ENCODE assay signal across 15 cellular contexts in genomic region chr12:2409656-2410265, GRCh38.
DNase-seq lines count a peak whose midpoint lies in the region; ATAC-seq and TF ChIP-seq lines count a peak whose summit lies in the region.
"Had no signal": no experiment of that assay in that cellular context is flagged by ENCODE, and none has a peak within 500 bp of the region (broad histone marks: within the 10 kb centered on the region; RNA-seq: fewer than 3 reads in every experiment).

No MANE protein-coding gene starts in this region.

- no peak overlapping the region for H3K4me3 ChIP-seq in upper lobe of right lung
- H3K4me3 ChIP-seq: A549 had no signal

- H3K27ac ChIP-seq in upper lobe of right lung: no peak overlapping the region
- H3K27ac ChIP-seq: A549, C4-2B, HL-60 had no signal

- DNase-seq in cerebellar cortex (ENCODE audit: low spot score): peak; percentile 19
- DNase-seq in mesenteric fat pad (ENCODE audit: low spot score): peak; percentile 53
- peak in 6 of 10 donors; percentile 29 to 91 (median 64) for DNase-seq in posterior cingulate gyrus
- peak; percentile 48 for DNase-seq in upper lobe of right lung
- no peak for DNase-seq in NAMALWA (ENCODE audit: low spot score)
- DNase-seq in T-helper 9 cell: no peak
- DNase-seq in retina: no peak
- no peak for DNase-seq in NCI-H187 (lab: John Stamatoyannopoulos, UW)
- DNase-seq: BE2C; CD4-positive, alpha-beta memory T cell; DMS79 had no signal

- no peaks in the 10 kb centered on the region for H3K27me3 ChIP-seq in upper lobe of right lung
- H3K27me3 ChIP-seq: BE2C had no signal

- no peaks in the 10 kb centered on the region for H3K4me1 ChIP-seq in upper lobe of right lung
- H3K4me1 ChIP-seq: A549 had no signal

- TF ChIP-seq CTCF in upper lobe of right lung (IDR thresholded peaks at IDR 0.05): no peak

- intact Hi-C loops in posterior cingulate gyrus (cut with DNase I) (no loop called here), upper lobe of right lung (cut with DNase I) (no loop called here)

- H3K9me3 ChIP-seq in upper lobe of right lung: no peaks in the 10 kb centered on the region
- H3K9me3 ChIP-seq: A549, BE2C had no signal

- H3K36me3 ChIP-seq in upper lobe of right lung: no peaks in the 10 kb centered on the region
- H3K36me3 ChIP-seq: BE2C had no signal

- no peak for ATAC-seq in upper lobe of right lung
- ATAC-seq: A549, HCT116 had no signal

Comparison
In these comparisons a context has a peak if more than half of its experiments do, and no peak if none do; other contexts are left out.
1. DNase-seq: peak in cerebellar cortex (single experiment), mesenteric fat pad (single experiment), posterior cingulate gyrus (6 of 10) and upper lobe of right lung (single experiment); none in NAMALWA (single experiment), T-helper 9 cell (single experiment), retina (single experiment) and NCI-H187 (0 of 2).